ENCODE assay signal across 26 cellular contexts in the genomic region with DNA sequence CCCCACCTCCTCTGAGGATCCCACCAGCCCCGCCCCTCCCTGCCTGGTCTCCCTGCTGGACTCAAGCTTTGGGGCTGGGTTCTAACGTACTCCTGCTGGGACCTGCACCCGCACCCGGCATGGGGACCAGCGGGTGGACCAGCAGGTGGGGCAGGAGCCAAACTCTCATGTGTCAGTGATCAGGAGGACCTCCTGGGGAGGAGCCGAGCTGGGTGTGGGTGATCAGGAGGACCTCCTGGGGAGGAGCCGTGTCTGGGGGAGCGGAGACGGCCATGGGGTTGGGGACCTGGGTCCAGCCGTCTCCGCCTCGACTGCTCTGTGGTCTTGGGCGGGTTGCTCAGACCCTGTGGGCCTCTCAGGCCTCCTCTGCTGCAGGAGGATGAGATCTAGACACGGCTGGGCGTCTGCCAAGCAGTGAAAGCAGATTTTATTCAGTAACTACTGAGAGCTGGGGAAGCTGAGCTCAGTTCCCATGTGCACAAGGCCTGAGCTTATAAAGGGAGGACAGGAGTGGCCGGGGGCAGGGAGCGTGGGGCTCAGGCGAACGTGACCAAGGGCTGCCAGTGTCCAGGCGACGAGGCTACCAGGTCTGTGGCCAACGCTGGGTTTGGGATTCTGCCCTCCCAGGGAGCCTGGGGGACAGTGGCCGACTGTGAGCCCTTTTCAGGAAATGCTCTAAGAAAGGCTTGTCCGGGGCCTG. TPM values are rescaled to one million over a fixed set of nuclear protein-coding genes. Genes with fewer than 3 reads are reported as not detected.
"Had no signal": no experiment of that assay in that cellular context is flagged by ENCODE, and none has a peak within 500 bp of the region (broad histone marks: within the 10 kb centered on the region; RNA-seq: fewer than 3 reads in every experiment).

No MANE protein-coding gene starts in this region.

- DNase-seq: activated CD4-positive, alpha-beta T cell treated with anti-CD3 and anti-CD28 coated beads, Interleukin-2, amount 10 ng/mL, durations not matched to agents 24 days and 14 days; activated CD4-positive, CD25-positive, alpha-beta regulatory T cell; activated CD8-positive, alpha-beta T cell treated with anti-CD3 and anti-CD28 coated beads, Interleukin-2, amount 10 ng/mL, durations not matched to agents 7 days and 5 days; activated naive CD4-positive, alpha-beta T cell treated with Interleukin-2 at 50 U/mL for 16 hours; activated naive CD8-positive, alpha-beta T cell treated with anti-CD3 and anti-CD28 coated beads, Interleukin-2, amount 10 ng/mL, durations not matched to agents 7 days and 5 days; activated T-cell treated with anti-CD3 and anti-CD28 coated beads, Interleukin-2, amount 50 U/mL, for 24 hours; dermis blood vessel endothelial cell; effector memory CD4-positive, alpha-beta T cell; foreskin melanocyte; mammary epithelial cell; naive B cell; stimulated activated CD4-positive, alpha-beta T cell treated with anti-CD3 and anti-CD28 coated beads, Interleukin-4, amount 100 ng/mL, for 24 hours; stomach; T-cell had no signal

- H3K27me3 ChIP-seq: cardiac muscle cell, ovary had no signal

- H3K4me3 ChIP-seq: cardiac muscle cell, left lung, mucosa of descending colon, ovary, stomach had no signal

- H3K9me3 ChIP-seq: left lung, ovary had no signal

- H3K4me1 ChIP-seq: left lung, stomach had no signal

- H3K36me3 ChIP-seq: cardiac muscle cell, left lung, ovary, stomach had no signal

- H3K27ac ChIP-seq: cardiac muscle cell, epithelial cell of prostate, left lung, ovary, stomach had no signal

- ATAC-seq: activated CD8-positive, alpha-beta T cell treated with anti-CD3 and anti-CD28 coated beads, Interleukin-2, amount 10 ng/mL, durations not matched to agents 7 days and 5 days; left lung; mucosa of descending colon; sciatic nerve; stimulated activated effector memory CD8-positive, alpha-beta T cell treated with anti-CD3 and anti-CD28 coated beads, Interleukin-12 subunit alpha, Interleukin-12 subunit beta, amount 100 ng/mL, for 72 hours; T-cell had no signal

RNA-seq across cellular contexts. Expression of a gene that starts 33.6 kb away (rescaled TPM):
- total RNA-seq: activated CD8-positive, alpha-beta T cell treated with anti-CD3 and anti-CD28 coated beads, Interleukin-2, amount 10 ng/mL, durations not matched to agents 7 days and 5 days; activated naive CD8-positive, alpha-beta T cell treated with anti-CD3 and anti-CD28 coated beads, Interleukin-2, amount 10 ng/mL, durations not matched to agents 7 days and 5 days; cardiac muscle cell; dermis blood vessel endothelial cell; fibroblast of lung; kidney epithelial cell; left lung; mammary epithelial cell; mucosa of descending colon; pulmonary artery endothelial cell; sciatic nerve; stomach; temporal lobe had no signal
- polyA plus RNA-seq: cardiac muscle cell, fibroblast of lung, mammary epithelial cell, stomach had no signal

RNA-seq across cellular contexts. Expression of a gene that starts 36.4 kb away (rescaled TPM):
- total RNA-seq: dermis blood vessel endothelial cell, pulmonary artery endothelial cell had no signal
- polyA plus RNA-seq: mammary epithelial cell had no signal

RNA-seq across cellular contexts. Expression of a gene that starts 41.3 kb away (rescaled TPM):
- total RNA-seq: activated CD4-positive, alpha-beta T cell treated with anti-CD3 and anti-CD28 coated beads, Interleukin-2, amount 10 ng/mL, durations not matched to agents 24 days and 14 days; activated CD8-positive, alpha-beta T cell treated with anti-CD3 and anti-CD28 coated beads, Interleukin-2, amount 10 ng/mL, durations not matched to agents 7 days and 5 days; activated T-helper 2 cell treated with anti-CD3 and anti-CD28 coated beads, Interferon-gamma antibody, Interleukin-2, Interleukin-4, amounts not matched to agents 10 μg/mL and 5 μg/mL and 100 μg/mL, durations not matched to agents 14 hours and 24 hours and 36 hours; cardiac muscle cell; dermis blood vessel endothelial cell; fibroblast of lung; kidney epithelial cell; mammary epithelial cell; pulmonary artery endothelial cell; temporal lobe had no signal
- polyA plus RNA-seq: cardiac muscle cell, fibroblast of lung, mammary epithelial cell had no signal
